Comparison of ENCODE assay signal across 26 cellular contexts in the genomic region with DNA sequence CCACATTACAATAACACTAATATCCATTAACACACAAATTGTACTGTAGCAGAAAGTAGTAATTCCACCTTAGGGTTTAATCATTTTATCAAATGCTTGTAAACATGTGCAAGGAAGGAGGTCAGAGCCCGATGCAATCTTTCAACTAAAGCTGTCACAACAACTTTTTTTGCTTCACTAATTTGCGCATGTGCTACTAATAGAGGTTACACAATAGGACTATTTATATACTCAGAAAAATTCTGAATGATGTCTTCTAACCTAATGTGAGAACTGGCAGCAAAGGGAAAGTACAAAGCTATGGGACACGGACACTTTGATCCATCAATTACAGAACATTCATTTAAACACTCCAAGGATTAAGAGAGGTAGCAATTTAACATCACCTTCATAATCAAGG.
DNase-seq lines count a peak whose midpoint lies in the region; ATAC-seq and TF ChIP-seq lines count a peak whose summit lies in the region.
"Had no signal": no experiment of that assay in that cellular context is flagged by ENCODE, and none has a peak within 500 bp of the region (broad histone marks: within the 10 kb centered on the region; RNA-seq: fewer than 3 reads in every experiment).

No MANE protein-coding gene starts in this region.

- TF ChIP-seq POLR2A in gastrocnemius medialis (IDR thresholded peaks at IDR 0.05), result no peak

- H3K9me3 ChIP-seq in adipocyte (ENCODE audit: control insufficient read depth, low read length) (no peaks in the 10 kb centered on the region), gastrocnemius medialis (no peaks in the 10 kb centered on the region)
- no peaks in the 10 kb centered on the region for H3K9me3 ChIP-seq in CD4-positive, alpha-beta T cell (ENCODE audit: control insufficient read depth, low read length)
- H3K9me3 ChIP-seq: esophagus squamous epithelium, stomach, tibial artery had no signal

- peaks cover 5% of the 10 kb centered on the region for H3K36me3 ChIP-seq in adipocyte (ENCODE audit: control insufficient read depth, insufficient read depth, low read length, severe bottlenecking)
- H3K36me3 ChIP-seq in gastrocnemius medialis, result no peaks in the 10 kb centered on the region
- H3K36me3 ChIP-seq: tibial artery had no signal

- no peaks in the 10 kb centered on the region for H3K27me3 Mint-ChIP-seq in CD4-positive, alpha-beta T cell
- H3K27me3 Mint-ChIP-seq: activated naive CD4-positive, alpha-beta T cell treated with anti-CD3 and anti-CD28 coated beads, Interleukin-2, amount 50 U/mL, for 24 hours had no signal

- DNase-seq in AG20443 (ENCODE audit: low spot score) (peak; percentile 24), adipocyte (ENCODE audit: low read depth) (peak; percentile 25), fibroblast of the conjunctiva (ENCODE audit: low read depth) (peak; percentile 43), sciatic nerve (ENCODE audit: low spot score) (no peak), retina (no peak), gastrocnemius medialis (no peak)
- no peak for DNase-seq in CD4-positive, alpha-beta T cell
- DNase-seq: activated CD4-positive, alpha-beta T cell treated with anti-CD3 and anti-CD28 coated beads, Interleukin-2, amount 50 U/mL, for 48 hours; activated CD8-positive, alpha-beta memory T cell treated with anti-CD3 and anti-CD28 coated beads, Interleukin-2, amount 50 U/mL, for 4 hours; anterior cingulate cortex; DND-41; esophagus squamous epithelium; GOT3; Karpas-422; kidney glomerular epithelial cell; NCI-H1436 treated with DMSO at 0.1 percent for 48 hours; NCI-H774; stomach; tibial artery had no signal

- in situ Hi-C loops in gastrocnemius medialis (cut with MboI; ENCODE audit: low sequenced_read_pairs in 4 of 4), result no loop called here

- H3K4me3 ChIP-seq in adipocyte (ENCODE audit: low read length), result no peak overlapping the region
- H3K4me3 ChIP-seq in gastrocnemius medialis, result no peak overlapping the region
- H3K4me3 ChIP-seq: esophagus squamous epithelium, lung, stomach, tibial artery had no signal

- no peak for TF ChIP-seq CTCF in CD4-positive, alpha-beta T cell (IDR thresholded peaks at IDR 0.05)
- TF ChIP-seq CTCF in gastrocnemius medialis (IDR thresholded peaks at IDR 0.05 in 4 of 5, conservative IDR thresholded peaks at IDR 0.05 in 1 of 5), result no peak

- ATAC-seq in sciatic nerve (peak; percentile 34), gastrocnemius medialis (no peak)
- no peak for ATAC-seq in CD4-positive, alpha-beta T cell (ENCODE audit: poor library complexity)

- no peaks in the 10 kb centered on the region for H3K27me3 ChIP-seq in adipocyte (replicated peaks; ENCODE audit: control insufficient read depth, insufficient read depth, low read length)
- H3K27me3 ChIP-seq in CD4-positive, alpha-beta T cell (ENCODE audit: control insufficient read depth, insufficient read depth, low read length), result no peaks in the 10 kb centered on the region
- no peaks in the 10 kb centered on the region for H3K27me3 ChIP-seq in gastrocnemius medialis
- H3K27me3 ChIP-seq: esophagus squamous epithelium, stomach, tibial artery had no signal

- no peak overlapping the region for H3K9ac ChIP-seq in adipocyte (ENCODE audit: low read length)
- H3K9ac ChIP-seq: parathyroid adenoma had no signal

- H3K27ac Mint-ChIP-seq in CD4-positive, alpha-beta T cell, result no peak overlapping the region
- H3K27ac Mint-ChIP-seq: activated naive CD4-positive, alpha-beta T cell treated with anti-CD3 and anti-CD28 coated beads, Interleukin-2, amount 50 U/mL, for 24 hours; activated T-helper 1 cell treated with anti-CD3 and anti-CD28 coated beads, Interleukin-12 subunit alpha, Interleukin-12 subunit beta, Interleukin-2, Interleukin-4 antibody, amounts not matched to agents 30 ng/mL and 10 ng/mL and 1 ng/mL, durations not matched to agents 14 hours and 24 hours and 36 hours; T-helper 1 cell treated with Interleukin-12 subunit alpha and Interleukin-12 subunit beta and Interleukin-4 antibody, amounts not matched to agents 30 μg/mL and 1 μg/mL, for 36 hours had no signal

- H3K27ac ChIP-seq in CD4-positive, alpha-beta T cell (ENCODE audit: low read depth, low read length), result no peak overlapping the region
- H3K27ac ChIP-seq in gastrocnemius medialis, result no peak overlapping the region
- H3K27ac ChIP-seq: C4-2B, esophagus squamous epithelium, parathyroid adenoma, stomach, tibial artery had no signal

- CTCF ChIA-PET in CD4-positive, alpha-beta T cell (lab: Charles Lee), result no interaction called here

- H3K4me1 ChIP-seq in adipocyte (ENCODE audit: control insufficient read depth, insufficient read depth, low read length) (peaks cover 17% of the 10 kb centered on the region), gastrocnemius medialis (peaks cover 6 to 10% of the 10 kb centered on the region in 2 donors)
- H3K4me1 ChIP-seq: esophagus squamous epithelium, stomach, tibial artery had no signal

- H3K36me3 Mint-ChIP-seq in CD4-positive, alpha-beta T cell (ENCODE audit: low read depth), result peaks cover 62% of the 10 kb centered on the region

- POLR2A ChIA-PET in CD4-positive, alpha-beta T cell (lab: Charles Lee), result no interaction called here

- intact Hi-C loops in sciatic nerve (cut with DNase I) (no loop called here), gastrocnemius medialis (cut with DNase I; ENCODE audit: low total_unique reads) (no loop called here)
- intact Hi-C loops in CD4-positive, alpha-beta T cell (cut with DNase I, micrococcal nuclease), result no loop called here

- H3K4me3 Mint-ChIP-seq in CD4-positive, alpha-beta T cell, result no peak overlapping the region
- H3K4me3 Mint-ChIP-seq: activated naive CD4-positive, alpha-beta T cell treated with anti-CD3 and anti-CD28 coated beads, Interleukin-2, amount 50 U/mL, for 24 hours; activated T-helper 1 cell treated with anti-CD3 and anti-CD28 coated beads, Interleukin-12 subunit alpha, Interleukin-12 subunit beta, Interleukin-2, Interleukin-4 antibody, amounts not matched to agents 30 ng/mL and 10 ng/mL and 1 ng/mL, durations not matched to agents 14 hours and 24 hours and 36 hours; neural crest cell; T-helper 1 cell treated with Interleukin-12 subunit alpha and Interleukin-12 subunit beta and Interleukin-4 antibody, amounts not matched to agents 30 μg/mL and 1 μg/mL, for 36 hours had no signal

- H3K9me3 Mint-ChIP-seq in CD4-positive, alpha-beta T cell, result peaks cover 3% of the 10 kb centered on the region
- H3K9me3 Mint-ChIP-seq: activated naive CD4-positive, alpha-beta T cell treated with anti-CD3 and anti-CD28 coated beads, Interleukin-2, amount 50 U/mL, for 24 hours; activated T-helper 1 cell treated with anti-CD3 and anti-CD28 coated beads, Interleukin-12 subunit alpha, Interleukin-12 subunit beta, Interleukin-2, Interleukin-4 antibody, amounts not matched to agents 30 ng/mL and 10 ng/mL and 1 ng/mL, durations not matched to agents 14 hours and 24 hours and 36 hours; neural crest cell; T-helper 1 cell treated with Interleukin-12 subunit alpha and Interleukin-12 subunit beta and Interleukin-4 antibody, amounts not matched to agents 30 μg/mL and 1 μg/mL, for 36 hours had no signal

- no peaks in the 10 kb centered on the region for H3K4me1 Mint-ChIP-seq in CD4-positive, alpha-beta T cell (ENCODE audit: low read depth)

Comparison
In these comparisons a context has a peak if more than half of its experiments do, and no peak if none do; other contexts are left out.
1. DNase-seq: peak in AG20443 (single experiment), adipocyte (single experiment) and fibroblast of the conjunctiva (single experiment); none in sciatic nerve (single experiment), CD4-positive, alpha-beta T cell (0 of 10), retina (single experiment) and gastrocnemius medialis (0 of 2).